12 cellular contexts compared by ENCODE assay signal in genomic region chr6:31354248-31354647, GRCh38. TPM values are rescaled to one million over a fixed set of nuclear protein-coding genes. Genes with fewer than 3 reads are reported as not detected.
DNase-seq lines count a peak whose midpoint lies in the region; ATAC-seq and TF ChIP-seq lines count a peak whose summit lies in the region.
"Had no signal": no experiment of that assay in that cellular context is flagged by ENCODE, and none has a peak within 500 bp of the region (broad histone marks: within the 10 kb centered on the region; RNA-seq: fewer than 3 reads in every experiment).

No MANE protein-coding gene starts in this region.

- H3K9me3 ChIP-seq in heart right ventricle (no peaks in the 10 kb centered on the region), esophagus muscularis mucosa (no peaks in the 10 kb centered on the region), subcutaneous abdominal adipose tissue (ENCODE audit: control insufficient read depth in 5 of 5, low read length in 5 of 5) (no peaks in the 10 kb centered on the region)
- H3K9me3 ChIP-seq: BE2C, MG63 had no signal

- no peak for TF ChIP-seq CTCF in heart right ventricle (IDR thresholded peaks at IDR 0.05)
- TF ChIP-seq CTCF in esophagus muscularis mucosa (IDR thresholded peaks at IDR 0.05) = no peak

- H3K27ac ChIP-seq in heart right ventricle (peak overlapping the region in 1 of 10 donors; percentile 92), esophagus muscularis mucosa (replicated peaks in 1 of 4) (no peak overlapping the region), subcutaneous abdominal adipose tissue (ENCODE audit: low read depth, low read length) (no peak overlapping the region)

- intact Hi-C loops in heart right ventricle (cut with DNase I) = loop anchor here in 7 of 10 donors (2.0 to 5.0 kb wide), 3 partner anchors 77 to 87 kb away; no protein-coding TSS in a partner anchor
- intact Hi-C loops in Right ventricle myocardium superior (cut with DNase I) = loop anchor here (5.0 kb wide), 1 partner anchor 87 kb away; no protein-coding TSS in a partner anchor
- intact Hi-C loops in esophagus muscularis mucosa (cut with DNase I) = loop anchor here (5.0 kb wide), 1 partner anchor 87 kb away; no protein-coding TSS in a partner anchor

- H3K36me3 ChIP-seq in heart right ventricle (peaks cover 0 to 34% (median 0%) of the 10 kb centered on the region in 9 donors), esophagus muscularis mucosa (peaks cover 0 to 26% (median 19%) of the 10 kb centered on the region in 4 donors), subcutaneous abdominal adipose tissue (ENCODE audit: control insufficient read depth in 5 of 5, insufficient read depth in 5 of 5, low read length in 5 of 5) (peaks cover 0 to 24% (median 24%) of the 10 kb centered on the region in 5 donors)
- H3K36me3 ChIP-seq: BE2C, MG63 had no signal

- WGBS in heart right ventricle, 2 donors = 61 to 75% methylated on average over 9 of the region's 9 CpGs
- 86% methylated on average over 9 of the region's 9 CpGs for WGBS in esophagus muscularis mucosa

- no peak for DNase-seq in heart right ventricle
- DNase-seq in Right ventricle myocardium superior = no peak
- DNase-seq in T-helper 9 cell = peak; percentile 19
- DNase-seq in esophagus muscularis mucosa (ENCODE audit: extremely low spot score) = peak; percentile 1
- DNase-seq in NCI-H2029 treated with DMSO at 0.1 percent for 48 hours (lab: John Stamatoyannopoulos, UW) = no peak
- DNase-seq: BE2C, MG63, NCI-H524, SIG-M5 had no signal

- no peak for TF ChIP-seq EP300 in esophagus muscularis mucosa (IDR thresholded peaks at IDR 0.05)

- ATAC-seq in heart right ventricle = no peak
- ATAC-seq in Right ventricle myocardium superior (ENCODE audit: poor library complexity) = no peak
- no peak for ATAC-seq in HG02885 (IDR thresholded peaks at IDR 0.05; ENCODE audit: poor library complexity, unreplicated experiment)
- no peak for ATAC-seq in GM19397 (IDR thresholded peaks at IDR 0.05; ENCODE audit: unreplicated experiment)

- H3K4me1 ChIP-seq in heart right ventricle (peaks cover 0 to 48% (median 16%) of the 10 kb centered on the region in 9 donors), esophagus muscularis mucosa (peaks cover 8 to 20% (median 16%) of the 10 kb centered on the region in 4 donors), subcutaneous abdominal adipose tissue (ENCODE audit: control insufficient read depth in 5 of 5, insufficient read depth in 5 of 5, low read length in 5 of 5) (peaks cover 4 to 24% (median 20%) of the 10 kb centered on the region in 5 donors)
- H3K4me1 ChIP-seq: BE2C had no signal

- H3K27me3 ChIP-seq in heart right ventricle = peaks cover 0 to 3% (median 0%) of the 10 kb centered on the region in 7 donors
- no peaks in the 10 kb centered on the region for H3K27me3 ChIP-seq in esophagus muscularis mucosa
- no peaks in the 10 kb centered on the region for H3K27me3 ChIP-seq in subcutaneous abdominal adipose tissue (ENCODE audit: control insufficient read depth in 5 of 5, insufficient read depth in 4 of 5, low read length in 5 of 5)

- no peak for TF ChIP-seq POLR2A in esophagus muscularis mucosa (IDR thresholded peaks at IDR 0.05; ENCODE audit: low read depth)

- peak overlapping the region in 9 of 10 donors; percentile 57 to 98 (median 70) for H3K4me3 ChIP-seq in heart right ventricle
- H3K4me3 ChIP-seq in esophagus muscularis mucosa = peak overlapping the region in 2 of 4 donors; percentile 67 to 73
- peak overlapping the region in 4 of 5 donors; percentile 65 to 79 (median 74) for H3K4me3 ChIP-seq in subcutaneous abdominal adipose tissue (ENCODE audit: low read depth in 1 of 5, low read length in 5 of 5)
- H3K4me3 ChIP-seq: MG63 had no signal

- H3K9ac ChIP-seq in subcutaneous abdominal adipose tissue (ENCODE audit: low read length in 5 of 5) = no peak overlapping the region

RNA-seq across cellular contexts. Expression of gene HLA-B, which starts 2.7 kb away (rescaled TPM):
- 1,000 to 10,000 TPM in 1 of 10 donors, 100 to 1,000 TPM in 9; 252 to 2,676 (median 383) TPM for total RNA-seq in heart right ventricle
- 100 to 1,000 TPM; 516 to 656 TPM for polyA plus RNA-seq in heart right ventricle
- total RNA-seq in Right ventricle myocardium superior = 398 TPM
- 100 to 1,000 TPM; 336 to 628 (median 502) TPM for total RNA-seq in esophagus muscularis mucosa

RNA-seq across cellular contexts. Expression of gene MICA, which starts 49.1 kb away (rescaled TPM):
- total RNA-seq in heart right ventricle = 10 to 100 TPM in 2 of 10 donors, 1 to 10 TPM in 8; 3.2 to 15.0 (median 8.7) TPM
- polyA plus RNA-seq in heart right ventricle = 10 to 100 TPM; 21.2 to 36.0 TPM
- total RNA-seq in Right ventricle myocardium superior = 9.2 TPM
- 10 to 100 TPM; 18.9 to 35.4 (median 22.3) TPM for total RNA-seq in esophagus muscularis mucosa

Comparison
In these comparisons a context has a peak if more than half of its experiments do, and no peak if none do; other contexts are left out.
1. DNase-seq: peak in T-helper 9 cell (single experiment) and esophagus muscularis mucosa (single experiment); none in heart right ventricle (0 of 2), Right ventricle myocardium superior (single experiment) and NCI-H2029 treated with DMSO at 0.1 percent for 48 hours (single experiment).